In the genomic region with DNA sequence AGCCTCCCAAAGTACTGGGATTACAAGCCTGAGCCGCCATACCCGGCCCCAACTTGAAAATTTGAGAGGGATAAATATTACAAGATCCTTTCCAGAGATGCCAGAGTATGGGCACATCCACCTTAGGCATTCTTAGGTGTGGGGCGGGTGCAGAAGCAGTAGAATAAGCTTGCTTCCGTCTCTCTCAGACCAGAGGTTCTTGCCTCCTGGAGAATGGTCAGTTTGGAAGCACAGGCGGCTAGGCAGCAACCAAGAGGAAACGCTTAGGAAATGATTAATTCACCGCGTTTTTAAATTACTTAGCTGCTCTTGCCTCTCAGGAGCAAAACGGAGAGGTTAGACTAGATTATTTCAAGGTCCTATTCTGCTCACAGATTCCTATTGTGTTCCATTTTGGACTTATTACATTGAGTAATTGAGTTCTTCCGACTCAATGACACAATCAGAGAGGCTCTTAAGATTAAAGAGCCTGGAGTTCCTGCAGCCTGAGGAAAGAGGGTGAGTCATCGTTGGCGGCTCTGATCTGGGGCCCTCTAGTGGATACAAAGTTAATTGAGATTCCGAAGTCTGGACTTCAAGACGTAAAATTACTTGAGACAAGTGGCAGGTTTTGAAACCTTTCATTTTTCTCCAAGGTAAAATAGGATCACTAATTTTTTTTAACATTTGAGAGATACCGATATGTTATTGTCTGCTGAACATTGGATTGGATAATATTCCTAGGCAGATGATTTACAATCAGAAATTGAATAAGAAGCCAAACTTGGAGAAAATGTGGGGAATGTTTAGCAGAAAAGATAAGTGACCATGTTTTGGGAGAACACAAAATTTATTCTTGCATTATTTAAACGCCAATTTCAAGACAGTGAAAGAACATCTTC, we compare ENCODE assay signal across 1 cellular context.
A peak's percentile ranks its signal among the peaks of the same experiment; 100 is the strongest.
TF ChIP-seq lines count a peak whose summit lies in the region.

No MANE protein-coding gene starts in this region.

TF ChIP-seq in K562, 482 proteins besides CTCF, POLR2A, EP300 and RAD21 (continued from another document and continues in another):
- TF ChIP-seq TEAD1 (CRISPR knock-in tag; IDR thresholded peaks at IDR 0.05): peak in 1 of 2 experiments; percentile 58; a peak in 1 of 4 replicates
- TF ChIP-seq MYBL2 (IDR thresholded peaks at IDR 0.05; ENCODE audit: low read depth): no peak
- no peak for TF ChIP-seq MYBL2 (CRISPR knock-in tag; IDR thresholded peaks at IDR 0.05; ENCODE audit: borderline replicate concordance)
- no peak for TF ChIP-seq ZSCAN29 (IDR thresholded peaks at IDR 0.05)
- TF ChIP-seq ZNF347 (CRISPR knock-in tag; IDR thresholded peaks at IDR 0.05; ENCODE audit: low read depth): no peak
- TF ChIP-seq E2F3 (CRISPR knock-in tag; IDR thresholded peaks at IDR 0.05): no peak
- no peak for TF ChIP-seq NFIC (IDR thresholded peaks at IDR 0.05)
- TF ChIP-seq, protein P1, sequence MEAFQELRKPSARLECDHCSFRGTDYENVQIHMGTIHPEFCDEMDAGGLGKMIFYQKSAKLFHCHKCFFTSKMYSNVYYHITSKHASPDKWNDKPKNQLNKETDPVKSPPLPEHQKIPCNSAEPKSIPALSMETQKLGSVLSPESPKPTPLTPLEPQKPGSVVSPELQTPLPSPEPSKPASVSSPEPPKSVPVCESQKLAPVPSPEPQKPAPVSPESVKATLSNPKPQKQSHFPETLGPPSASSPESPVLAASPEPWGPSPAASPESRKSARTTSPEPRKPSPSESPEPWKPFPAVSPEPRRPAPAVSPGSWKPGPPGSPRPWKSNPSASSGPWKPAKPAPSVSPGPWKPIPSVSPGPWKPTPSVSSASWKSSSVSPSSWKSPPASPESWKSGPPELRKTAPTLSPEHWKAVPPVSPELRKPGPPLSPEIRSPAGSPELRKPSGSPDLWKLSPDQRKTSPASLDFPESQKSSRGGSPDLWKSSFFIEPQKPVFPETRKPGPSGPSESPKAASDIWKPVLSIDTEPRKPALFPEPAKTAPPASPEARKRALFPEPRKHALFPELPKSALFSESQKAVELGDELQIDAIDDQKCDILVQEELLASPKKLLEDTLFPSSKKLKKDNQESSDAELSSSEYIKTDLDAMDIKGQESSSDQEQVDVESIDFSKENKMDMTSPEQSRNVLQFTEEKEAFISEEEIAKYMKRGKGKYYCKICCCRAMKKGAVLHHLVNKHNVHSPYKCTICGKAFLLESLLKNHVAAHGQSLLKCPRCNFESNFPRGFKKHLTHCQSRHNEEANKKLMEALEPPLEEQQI (IDR thresholded peaks at IDR 0.05): peak; percentile 36; the same call in 1 of the 2 replicates
- no peak for TF ChIP-seq GTF2F1 (IDR thresholded peaks at IDR 0.05; ENCODE audit: low read depth, low read length)
- TF ChIP-seq ZNF668 (CRISPR knock-in tag; IDR thresholded peaks at IDR 0.05): no peak
- TF ChIP-seq CBX3 (IDR thresholded peaks at IDR 0.05; ENCODE audit: borderline replicate concordance in 1 of 2, low read length in 2 of 2): no peak; a peak in 1 of 3 replicates
- TF ChIP-seq NFATC3 (IDR thresholded peaks at IDR 0.05): no peak
- TF ChIP-seq KDM4B (IDR thresholded peaks at IDR 0.05; ENCODE audit: borderline replicate concordance in 2 of 2, low read depth in 1 of 2): no peak
- TF ChIP-seq MAFK (IDR thresholded peaks at IDR 0.05; ENCODE audit: low read length): peak; percentile 36; the same call in 1 of the 2 replicates
- no peak for TF ChIP-seq ATF1 (CRISPR knock-in tag; IDR thresholded peaks at IDR 0.05)
- peak; percentile 26; the same call in 1 of the 2 replicates for TF ChIP-seq ATF1 (tag; IDR thresholded peaks at IDR 0.05)
- TF ChIP-seq, protein P2, sequence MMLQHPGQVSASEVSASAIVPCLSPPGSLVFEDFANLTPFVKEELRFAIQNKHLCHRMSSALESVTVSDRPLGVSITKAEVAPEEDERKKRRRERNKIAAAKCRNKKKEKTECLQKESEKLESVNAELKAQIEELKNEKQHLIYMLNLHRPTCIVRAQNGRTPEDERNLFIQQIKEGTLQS (IDR thresholded peaks at IDR 0.05): peak; percentile 100
- TF ChIP-seq, protein P2 (CRISPR knock-in tag; conservative IDR thresholded peaks at IDR 0.05): peak; percentile 99
- no peak for TF ChIP-seq SAP30 (IDR thresholded peaks at IDR 0.05; ENCODE audit: borderline replicate concordance, insufficient read depth, low read depth, low read length, poor library complexity, severe bottlenecking)
- no peak; the same call in 1 of the 2 replicates for TF ChIP-seq GATA2 (CRISPR knock-in tag; IDR thresholded peaks at IDR 0.05)
- no peak for TF ChIP-seq STAG1 (CRISPR knock-in tag; IDR thresholded peaks at IDR 0.05; ENCODE audit: borderline replicate concordance)
- peak; percentile 67 for TF ChIP-seq LEF1 (IDR thresholded peaks at IDR 0.05)
- 0 out of 2 replicates have a peak, but pooled peaks have one; percentile 39 for TF ChIP-seq MXI1 (IDR thresholded peaks at IDR 0.05; ENCODE audit: low read depth, low read length)
- no peak for TF ChIP-seq GABPB1 (CRISPR knock-in tag; IDR thresholded peaks at IDR 0.05)
- TF ChIP-seq, protein P3, sequence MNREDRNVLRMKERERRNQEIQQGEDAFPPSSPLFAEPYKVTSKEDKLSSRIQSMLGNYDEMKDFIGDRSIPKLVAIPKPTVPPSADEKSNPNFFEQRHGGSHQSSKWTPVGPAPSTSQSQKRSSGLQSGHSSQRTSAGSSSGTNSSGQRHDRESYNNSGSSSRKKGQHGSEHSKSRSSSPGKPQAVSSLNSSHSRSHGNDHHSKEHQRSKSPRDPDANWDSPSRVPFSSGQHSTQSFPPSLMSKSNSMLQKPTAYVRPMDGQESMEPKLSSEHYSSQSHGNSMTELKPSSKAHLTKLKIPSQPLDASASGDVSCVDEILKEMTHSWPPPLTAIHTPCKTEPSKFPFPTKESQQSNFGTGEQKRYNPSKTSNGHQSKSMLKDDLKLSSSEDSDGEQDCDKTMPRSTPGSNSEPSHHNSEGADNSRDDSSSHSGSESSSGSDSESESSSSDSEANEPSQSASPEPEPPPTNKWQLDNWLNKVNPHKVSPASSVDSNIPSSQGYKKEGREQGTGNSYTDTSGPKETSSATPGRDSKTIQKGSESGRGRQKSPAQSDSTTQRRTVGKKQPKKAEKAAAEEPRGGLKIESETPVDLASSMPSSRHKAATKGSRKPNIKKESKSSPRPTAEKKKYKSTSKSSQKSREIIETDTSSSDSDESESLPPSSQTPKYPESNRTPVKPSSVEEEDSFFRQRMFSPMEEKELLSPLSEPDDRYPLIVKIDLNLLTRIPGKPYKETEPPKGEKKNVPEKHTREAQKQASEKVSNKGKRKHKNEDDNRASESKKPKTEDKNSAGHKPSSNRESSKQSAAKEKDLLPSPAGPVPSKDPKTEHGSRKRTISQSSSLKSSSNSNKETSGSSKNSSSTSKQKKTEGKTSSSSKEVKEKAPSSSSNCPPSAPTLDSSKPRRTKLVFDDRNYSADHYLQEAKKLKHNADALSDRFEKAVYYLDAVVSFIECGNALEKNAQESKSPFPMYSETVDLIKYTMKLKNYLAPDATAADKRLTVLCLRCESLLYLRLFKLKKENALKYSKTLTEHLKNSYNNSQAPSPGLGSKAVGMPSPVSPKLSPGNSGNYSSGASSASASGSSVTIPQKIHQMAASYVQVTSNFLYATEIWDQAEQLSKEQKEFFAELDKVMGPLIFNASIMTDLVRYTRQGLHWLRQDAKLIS (CRISPR knock-in tag; IDR thresholded peaks at IDR 0.05): no peak
- no peak for TF ChIP-seq BRF1 (IDR thresholded peaks at IDR 0.05; ENCODE audit: borderline replicate concordance, extremely low read depth, insufficient read length)
- no peak for TF ChIP-seq CAMTA2 (CRISPR knock-in tag; conservative IDR thresholded peaks at IDR 0.05)
- no peak for TF ChIP-seq FOXP1 (CRISPR knock-in tag; IDR thresholded peaks at IDR 0.05)
- no peak for TF ChIP-seq ZNF445 (CRISPR knock-in tag; IDR thresholded peaks at IDR 0.05; ENCODE audit: low read depth)
- TF ChIP-seq NCOA4 (IDR thresholded peaks at IDR 0.05; ENCODE audit: partially characterized antibody): no peak
- no peak for TF ChIP-seq RFX1 (IDR thresholded peaks at IDR 0.05)
- TF ChIP-seq HOXB6 (CRISPR knock-in tag; IDR thresholded peaks at IDR 0.05; ENCODE audit: borderline replicate concordance): no peak
- TF ChIP-seq ZBTB1 (CRISPR knock-in tag; IDR thresholded peaks at IDR 0.05; ENCODE audit: borderline replicate concordance, low read depth): no peak
- no peak for TF ChIP-seq SMARCB1 (IDR thresholded peaks at IDR 0.05; ENCODE audit: insufficient read length, low read depth)
- no peak for TF ChIP-seq POLR2H (tag; IDR thresholded peaks at IDR 0.05; ENCODE audit: low read depth)
- no peak for TF ChIP-seq RBM25 (IDR thresholded peaks at IDR 0.05; ENCODE audit: low read depth, low read length, severe bottlenecking)
- TF ChIP-seq KDM2B (CRISPR knock-in tag; IDR thresholded peaks at IDR 0.05): no peak
- TF ChIP-seq, protein P4, sequence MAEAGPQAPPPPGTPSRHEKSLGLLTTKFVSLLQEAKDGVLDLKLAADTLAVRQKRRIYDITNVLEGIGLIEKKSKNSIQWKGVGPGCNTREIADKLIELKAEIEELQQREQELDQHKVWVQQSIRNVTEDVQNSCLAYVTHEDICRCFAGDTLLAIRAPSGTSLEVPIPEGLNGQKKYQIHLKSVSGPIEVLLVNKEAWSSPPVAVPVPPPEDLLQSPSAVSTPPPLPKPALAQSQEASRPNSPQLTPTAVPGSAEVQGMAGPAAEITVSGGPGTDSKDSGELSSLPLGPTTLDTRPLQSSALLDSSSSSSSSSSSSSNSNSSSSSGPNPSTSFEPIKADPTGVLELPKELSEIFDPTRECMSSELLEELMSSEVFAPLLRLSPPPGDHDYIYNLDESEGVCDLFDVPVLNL (CRISPR knock-in tag; IDR thresholded peaks at IDR 0.05; ENCODE audit: low read depth): no peak
- TF ChIP-seq MAZ (CRISPR knock-in tag; conservative IDR thresholded peaks at IDR 0.05 in 1 of 2, IDR thresholded peaks at IDR 0.05 in 1 of 2): no peak; a peak in 1 of 4 replicates
- TF ChIP-seq, protein P5, sequence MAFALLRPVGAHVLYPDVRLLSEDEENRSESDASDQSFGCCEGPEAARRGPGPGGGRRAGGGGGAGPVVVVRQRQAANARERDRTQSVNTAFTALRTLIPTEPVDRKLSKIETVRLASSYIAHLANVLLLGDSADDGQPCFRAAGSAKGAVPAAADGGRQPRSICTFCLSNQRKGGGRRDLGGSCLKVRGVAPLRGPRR (CRISPR knock-in tag; IDR thresholded peaks at IDR 0.05): no peak
- no peak for TF ChIP-seq FOXA3 (CRISPR knock-in tag; conservative IDR thresholded peaks at IDR 0.05 in 1 of 2, IDR thresholded peaks at IDR 0.05 in 1 of 2)
- no peak for TF ChIP-seq RBM34 (IDR thresholded peaks at IDR 0.05; ENCODE audit: borderline replicate concordance, insufficient read depth, low read length)
- TF ChIP-seq, protein P6, sequence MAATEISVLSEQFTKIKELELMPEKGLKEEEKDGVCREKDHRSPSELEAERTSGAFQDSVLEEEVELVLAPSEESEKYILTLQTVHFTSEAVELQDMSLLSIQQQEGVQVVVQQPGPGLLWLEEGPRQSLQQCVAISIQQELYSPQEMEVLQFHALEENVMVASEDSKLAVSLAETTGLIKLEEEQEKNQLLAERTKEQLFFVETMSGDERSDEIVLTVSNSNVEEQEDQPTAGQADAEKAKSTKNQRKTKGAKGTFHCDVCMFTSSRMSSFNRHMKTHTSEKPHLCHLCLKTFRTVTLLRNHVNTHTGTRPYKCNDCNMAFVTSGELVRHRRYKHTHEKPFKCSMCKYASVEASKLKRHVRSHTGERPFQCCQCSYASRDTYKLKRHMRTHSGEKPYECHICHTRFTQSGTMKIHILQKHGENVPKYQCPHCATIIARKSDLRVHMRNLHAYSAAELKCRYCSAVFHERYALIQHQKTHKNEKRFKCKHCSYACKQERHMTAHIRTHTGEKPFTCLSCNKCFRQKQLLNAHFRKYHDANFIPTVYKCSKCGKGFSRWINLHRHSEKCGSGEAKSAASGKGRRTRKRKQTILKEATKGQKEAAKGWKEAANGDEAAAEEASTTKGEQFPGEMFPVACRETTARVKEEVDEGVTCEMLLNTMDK (IDR thresholded peaks at IDR 0.05; ENCODE audit: borderline replicate concordance, insufficient read depth, low read depth, low read length, poor library complexity, severe bottlenecking): peak; percentile 52
- TF ChIP-seq MEF2A (IDR thresholded peaks at IDR 0.05; ENCODE audit: control insufficient read depth, low read depth, low read length): no peak
- no peak for TF ChIP-seq ZC3H8 (IDR thresholded peaks at IDR 0.05)
- no peak for TF ChIP-seq DMBX1 (CRISPR knock-in tag; IDR thresholded peaks at IDR 0.05; ENCODE audit: borderline replicate concordance)
- TF ChIP-seq NFRKB (IDR thresholded peaks at IDR 0.05; ENCODE audit: low read depth): no peak; the same call in 1 of the 2 replicates
- TF ChIP-seq LARP7 (IDR thresholded peaks at IDR 0.05): no peak
- TF ChIP-seq ZNF699 (CRISPR knock-in tag; IDR thresholded peaks at IDR 0.05; ENCODE audit: insufficient replicate concordance): no peak
- TF ChIP-seq BDP1 (IDR thresholded peaks at IDR 0.05; ENCODE audit: insufficient read depth, insufficient read length): no peak
- TF ChIP-seq, protein P7, sequence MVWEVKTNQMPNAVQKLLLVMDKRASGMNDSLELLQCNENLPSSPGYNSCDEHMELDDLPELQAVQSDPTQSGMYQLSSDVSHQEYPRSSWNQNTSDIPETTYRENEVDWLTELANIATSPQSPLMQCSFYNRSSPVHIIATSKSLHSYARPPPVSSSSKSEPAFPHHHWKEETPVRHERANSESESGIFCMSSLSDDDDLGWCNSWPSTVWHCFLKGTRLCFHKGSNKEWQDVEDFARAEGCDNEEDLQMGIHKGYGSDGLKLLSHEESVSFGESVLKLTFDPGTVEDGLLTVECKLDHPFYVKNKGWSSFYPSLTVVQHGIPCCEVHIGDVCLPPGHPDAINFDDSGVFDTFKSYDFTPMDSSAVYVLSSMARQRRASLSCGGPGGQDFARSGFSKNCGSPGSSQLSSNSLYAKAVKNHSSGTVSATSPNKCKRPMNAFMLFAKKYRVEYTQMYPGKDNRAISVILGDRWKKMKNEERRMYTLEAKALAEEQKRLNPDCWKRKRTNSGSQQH (CRISPR knock-in tag; IDR thresholded peaks at IDR 0.05): no peak
- no peak for TF ChIP-seq RFX7 (CRISPR knock-in tag; IDR thresholded peaks at IDR 0.05)
- no peak for TF ChIP-seq ZNF76 (CRISPR knock-in tag; IDR thresholded peaks at IDR 0.05; ENCODE audit: borderline replicate concordance)
- no peak for TF ChIP-seq HIVEP1 (CRISPR knock-in tag; IDR thresholded peaks at IDR 0.05)
- no peak for TF ChIP-seq HDGF (IDR thresholded peaks at IDR 0.05)
- TF ChIP-seq MBD2 (IDR thresholded peaks at IDR 0.05; ENCODE audit: borderline replicate concordance, low read depth): no peak
